17 cellular contexts compared by ENCODE assay signal in the genomic region with DNA sequence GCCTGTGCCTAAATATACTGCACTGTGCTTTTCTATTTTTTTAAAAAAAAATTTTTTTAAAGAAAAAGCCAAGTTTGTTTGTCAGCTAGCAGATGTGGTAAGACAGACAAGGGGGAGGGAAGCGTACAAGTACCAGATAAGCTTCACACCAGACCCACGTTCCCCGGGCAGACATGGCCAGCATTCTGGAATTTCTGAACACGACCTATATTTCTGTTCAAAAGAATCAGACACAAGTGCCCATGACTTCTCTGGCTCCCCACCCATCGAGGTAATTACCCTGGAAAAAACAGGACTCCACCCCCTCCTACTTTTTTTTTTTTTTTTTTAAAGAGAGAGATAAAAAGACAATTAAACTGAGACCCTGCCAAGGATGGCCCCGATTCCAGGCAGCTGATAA.
DNase-seq lines count a peak whose midpoint lies in the region; ATAC-seq and TF ChIP-seq lines count a peak whose summit lies in the region.
"Had no signal": no experiment of that assay in that cellular context is flagged by ENCODE, and none has a peak within 500 bp of the region (broad histone marks: within the 10 kb centered on the region; RNA-seq: fewer than 3 reads in every experiment).

No MANE protein-coding gene starts in this region.

- TF ChIP-seq EP300 in esophagus muscularis mucosa (IDR thresholded peaks at IDR 0.05) (no peak), upper lobe of left lung (IDR thresholded peaks at IDR 0.05) (no peak)

- H3K4me3 ChIP-seq in esophagus muscularis mucosa (peak overlapping the region; percentile 50 to 60 (median 52)), psoas muscle (peak overlapping the region; percentile 10), upper lobe of right lung (no peak overlapping the region), upper lobe of left lung (no peak overlapping the region)

- peak in 2 of 3 experiments; percentile 61 to 63 for DNase-seq in NCI-H1417 (lab: John Stamatoyannopoulos, UW)
- DNase-seq in NCI-H1417 treated with DMSO at 0.1 percent for 48 hours (lab: John Stamatoyannopoulos, UW), result no peak
- DNase-seq in NCI-H146 treated with DMSO at 0.1 percent for 48 hours (lab: John Stamatoyannopoulos, UW; ENCODE audit: unreplicated experiment), result peak; percentile 60
- DNase-seq in esophagus muscularis mucosa (ENCODE audit: extremely low spot score), result no peak
- DNase-seq in psoas muscle, result no peak
- DNase-seq in upper lobe of right lung, result no peak
- DNase-seq in upper lobe of left lung, result no peak
- DNase-seq: activated T-cell treated with anti-CD3 and anti-CD28 coated beads, Interleukin-2, amount 50 U/mL, for 72 hours; Calu3; NCI-H1048; OCI-M1; SIG-M5 had no signal

- H3K27ac ChIP-seq in esophagus muscularis mucosa (replicated peaks in 1 of 4) (peak overlapping the region; percentile 69 to 79 (median 76)), psoas muscle (no peak overlapping the region), upper lobe of right lung (no peak overlapping the region), upper lobe of left lung (no peak overlapping the region)
- H3K27ac ChIP-seq: KMS-11 had no signal

- no peaks in the 10 kb centered on the region for H3K9me3 ChIP-seq in esophagus muscularis mucosa
- H3K9me3 ChIP-seq in psoas muscle, result no peaks in the 10 kb centered on the region
- H3K9me3 ChIP-seq in upper lobe of right lung, result no peaks in the 10 kb centered on the region
- no peaks in the 10 kb centered on the region for H3K9me3 ChIP-seq in upper lobe of left lung
- H3K9me3 ChIP-seq: BE2C had no signal

- intact Hi-C loops in esophagus muscularis mucosa (cut with DNase I) (loop anchor here (5.0 kb wide), 1 partner anchor 90 kb away; no protein-coding TSS in a partner anchor), psoas muscle (cut with DNase I) (no loop called here), upper lobe of right lung (cut with DNase I) (no loop called here)

- H3K27me3 ChIP-seq in esophagus muscularis mucosa, result peaks cover 0 to 3% (median 0%) of the 10 kb centered on the region in 4 donors
- H3K27me3 ChIP-seq in psoas muscle (ENCODE audit: insufficient read depth in 3 of 3, low read length in 2 of 3), result peaks cover 0 to 83% (median 29%) of the 10 kb centered on the region in 3 donors
- peaks cover 26% of the 10 kb centered on the region for H3K27me3 ChIP-seq in upper lobe of right lung
- no peaks in the 10 kb centered on the region for H3K27me3 ChIP-seq in upper lobe of left lung

- 16% methylated on average over 6 of the region's 6 CpGs for WGBS in esophagus muscularis mucosa
- 2 to 4% (median 3%) methylated on average over 6 of the region's 6 CpGs for WGBS in psoas muscle, 3 donors
- 16 to 35% methylated on average over 6 of the region's 6 CpGs for WGBS in upper lobe of left lung, 2 donors

- ATAC-seq in psoas muscle, result no peak
- no peak for ATAC-seq in upper lobe of right lung
- ATAC-seq in upper lobe of left lung (ENCODE audit: low FRiP score in 2 of 2), result no peak
- no peak for ATAC-seq in GM18870 (IDR thresholded peaks at IDR 0.05; ENCODE audit: unreplicated experiment)
- ATAC-seq: activated naive CD4-positive, alpha-beta T cell treated with anti-CD3 and anti-CD28 coated beads, Interleukin-2, amount 50 U/mL, for 72 hours; activated T-cell treated with anti-CD3 and anti-CD28 coated beads, Interleukin-2, amount 50 U/mL, for 72 hours; left lobe of liver had no signal

- no peak for TF ChIP-seq CTCF in esophagus muscularis mucosa (IDR thresholded peaks at IDR 0.05)
- TF ChIP-seq CTCF in psoas muscle (IDR thresholded peaks at IDR 0.05), result no peak
- TF ChIP-seq CTCF in upper lobe of right lung (IDR thresholded peaks at IDR 0.05), result no peak
- TF ChIP-seq CTCF in upper lobe of left lung (IDR thresholded peaks at IDR 0.05), result no peak

- H3K4me1 ChIP-seq in esophagus muscularis mucosa (peaks cover 4 to 26% (median 21%) of the 10 kb centered on the region in 4 donors), psoas muscle (peaks cover 4% of the 10 kb centered on the region), upper lobe of right lung (peaks cover 5% of the 10 kb centered on the region), upper lobe of left lung (peaks cover 0 to 14% (median 1%) of the 10 kb centered on the region in 4 donors)
- H3K4me1 ChIP-seq: BE2C had no signal

- H3K36me3 ChIP-seq in esophagus muscularis mucosa, result no peaks in the 10 kb centered on the region
- no peaks in the 10 kb centered on the region for H3K36me3 ChIP-seq in psoas muscle (ENCODE audit: insufficient read depth in 1 of 2, low read depth in 1 of 2)
- H3K36me3 ChIP-seq in upper lobe of right lung, result no peaks in the 10 kb centered on the region
- H3K36me3 ChIP-seq in upper lobe of left lung, result no peaks in the 10 kb centered on the region
- H3K36me3 ChIP-seq: BE2C had no signal

- no peak for TF ChIP-seq POLR2A in esophagus muscularis mucosa (IDR thresholded peaks at IDR 0.05; ENCODE audit: low read depth)
- TF ChIP-seq POLR2A in upper lobe of left lung (IDR thresholded peaks at IDR 0.05), result no peak

Comparison
In these comparisons a context has a peak if more than half of its experiments do, and no peak if none do; other contexts are left out.
1. DNase-seq: peak in NCI-H1417 (2 of 3) and NCI-H146 treated with DMSO at 0.1 percent for 48 hours (single experiment); none in NCI-H1417 treated with DMSO at 0.1 percent for 48 hours (single experiment), esophagus muscularis mucosa (single experiment), psoas muscle (0 of 2), upper lobe of right lung (single experiment) and upper lobe of left lung (0 of 2).
2. H3K27ac ChIP-seq: peak in esophagus muscularis mucosa (4 of 4); none in psoas muscle (single experiment), upper lobe of right lung (single experiment) and upper lobe of left lung (0 of 4).
3. H3K4me3 ChIP-seq: peak in esophagus muscularis mucosa (4 of 4) and psoas muscle (single experiment); none in upper lobe of right lung (single experiment) and upper lobe of left lung (0 of 4).